ENCODE assay signal across 19 cellular contexts in genomic region chr17:20202141-20202574, GRCh38.
DNase-seq lines count a peak whose midpoint lies in the region; ATAC-seq and TF ChIP-seq lines count a peak whose summit lies in the region.
"Had no signal": no experiment of that assay in that cellular context is flagged by ENCODE, and none has a peak within 500 bp of the region (broad histone marks: within the 10 kb centered on the region; RNA-seq: fewer than 3 reads in every experiment).

No MANE protein-coding gene starts in this region.

- DNase-seq in H7 (peak; percentile 50), RWPE2 (ENCODE audit: low spot score) (no peak), Right ventricle myocardium superior (no peak), aorta (no peak), 8988T (no peak), NCI-H524 treated with DMSO at 0.1 percent for 48 hours (lab: John Stamatoyannopoulos, UW) (no peak)
- DNase-seq: activated naive CD4-positive, alpha-beta T cell treated with Interleukin-2 at 50 U/mL for 16 hours; CD8-positive, alpha-beta T cell; cortex of kidney; erythroblast; NCI-H2227 treated with DMSO at 0.1 percent for 48 hours; SIG-M5; stomach had no signal

- H3K9me3 ChIP-seq in RWPE2 (ENCODE audit: severe bottlenecking): peaks cover 3% of the 10 kb centered on the region
- H3K9me3 ChIP-seq in iPS-20b (ENCODE audit: insufficient read depth, low read depth, low read length): peaks cover 3% of the 10 kb centered on the region; the same call in 1 of the 2 replicates
- H3K9me3 ChIP-seq in aorta (ENCODE audit: control insufficient read depth, low read length): no peaks in the 10 kb centered on the region
- H3K9me3 ChIP-seq: vagina had no signal

- intact Hi-C loops in Right ventricle myocardium superior (cut with DNase I): no loop called here
- intact Hi-C loops in aorta (cut with DNase I): no loop called here

- H3K36me3 ChIP-seq in H7 (replicated peaks; ENCODE audit: control insufficient read depth, insufficient read depth, low read length) (peaks cover 3% of the 10 kb centered on the region), RWPE2 (ENCODE audit: low read depth) (no peaks in the 10 kb centered on the region; the same call in 1 of the 2 replicates), iPS-20b (ENCODE audit: insufficient read depth, low read depth, low read length) (peaks cover 14% of the 10 kb centered on the region; the same call in 1 of the 2 replicates), aorta (ENCODE audit: control insufficient read depth in 1 of 2, insufficient read depth in 2 of 2, low read length in 1 of 2) (peaks cover 0 to 6% of the 10 kb centered on the region in 2 donors)
- H3K36me3 ChIP-seq: right atrium auricular region, vagina had no signal

- ATAC-seq in RWPE2 (ENCODE audit: low read depth) (peak; percentile 26; the same call in 1 of the 3 replicates), Right ventricle myocardium superior (ENCODE audit: poor library complexity) (no peak), aorta (ENCODE audit: low FRiP score) (no peak)
- ATAC-seq: CD8-positive, alpha-beta T cell; HCT116; HepG2 had no signal

- H3K27me3 ChIP-seq in H7 (ENCODE audit: control insufficient read depth, insufficient read depth, low read length) (no peaks in the 10 kb centered on the region), RWPE2 (ENCODE audit: insufficient read depth, poor library complexity, severe bottlenecking) (no peaks in the 10 kb centered on the region), iPS-20b (ENCODE audit: insufficient read depth, low read length) (no peaks in the 10 kb centered on the region), aorta (ENCODE audit: control insufficient read depth in 1 of 2, insufficient read depth in 2 of 2, low read length in 1 of 2) (no peaks in the 10 kb centered on the region)
- H3K27me3 ChIP-seq: right atrium auricular region, stomach, vagina had no signal

- no peak for TF ChIP-seq CTCF in C4-2B (conservative IDR thresholded peaks at IDR 0.05)
- no peak for TF ChIP-seq CTCF in RWPE2 (IDR thresholded peaks at IDR 0.05; ENCODE audit: poor library complexity, severe bottlenecking)

- no peak overlapping the region; the same call in 1 of the 2 replicates for H3K9ac ChIP-seq in iPS-20b (ENCODE audit: low read depth, low read length)

- H3K4me3 ChIP-seq in H7 (ENCODE audit: insufficient read depth, low read depth, low read length): no peak overlapping the region
- H3K4me3 ChIP-seq in RWPE2 (ENCODE audit: severe bottlenecking): no peak overlapping the region
- peak overlapping the region; percentile 32; the same call in 1 of the 2 replicates for H3K4me3 ChIP-seq in iPS-20b (ENCODE audit: low read length)
- no peak overlapping the region for H3K4me3 ChIP-seq in aorta (ENCODE audit: low read length in 2 of 2)
- H3K4me3 ChIP-seq: right atrium auricular region, stomach, vagina had no signal

- H3K4me1 ChIP-seq in RWPE2 (ENCODE audit: insufficient read depth, poor library complexity, severe bottlenecking): peaks cover 57% of the 10 kb centered on the region
- H3K4me1 ChIP-seq in iPS-20b (ENCODE audit: insufficient read depth, low read length): peaks cover 49% of the 10 kb centered on the region
- H3K4me1 ChIP-seq in aorta (ENCODE audit: control insufficient read depth in 1 of 2, insufficient read depth in 2 of 2, low read length in 2 of 2): peaks cover 6 to 8% of the 10 kb centered on the region in 2 donors
- H3K4me1 ChIP-seq: right atrium auricular region had no signal

- 88 to 92% methylated on average over 3 of the region's 3 CpGs for WGBS in aorta, 2 donors

- H3K27ac ChIP-seq in C4-2B (peak overlapping the region; percentile 41; the same call in 1 of the 2 replicates), RWPE2 (ENCODE audit: poor library complexity, severe bottlenecking) (peak overlapping the region; percentile 98), iPS-20b (ENCODE audit: low read length) (no peak overlapping the region), aorta (ENCODE audit: low read depth in 1 of 2, low read length in 2 of 2) (no peak overlapping the region)
- H3K27ac ChIP-seq: right atrium auricular region, stomach, vagina had no signal

Comparison
In these comparisons a context has a peak if more than half of its experiments do, and no peak if none do; other contexts are left out.
1. H3K27ac ChIP-seq: peak in C4-2B (single experiment) and RWPE2 (single experiment); none in iPS-20b (single experiment) and aorta (0 of 2).